In genomic region chr7:90816511-90817142, GRCh38 we compare ENCODE assay signal across 9 cellular contexts.
DNase-seq lines count a peak whose midpoint lies in the region; ATAC-seq and TF ChIP-seq lines count a peak whose summit lies in the region.
"Had no signal": no experiment of that assay in that cellular context is flagged by ENCODE, and none has a peak within 500 bp of the region (broad histone marks: within the 10 kb centered on the region; RNA-seq: fewer than 3 reads in every experiment).

No MANE protein-coding gene starts in this region.

- peaks cover 13% of the 10 kb centered on the region for H3K9me3 Mint-ChIP-seq in activated CD4-positive, alpha-beta T cell treated with anti-CD3 and anti-CD28 coated beads for 36 hours (ENCODE audit: low read depth)
- H3K9me3 Mint-ChIP-seq in stimulated activated effector memory CD8-positive, alpha-beta T cell treated with anti-CD3 and anti-CD28 coated beads, Interleukin-12 subunit alpha, Interleukin-12 subunit beta, amount 100 ng/mL, for 72 hours = peaks cover 11% of the 10 kb centered on the region
- H3K9me3 Mint-ChIP-seq in neural progenitor cell = peaks cover 4% of the 10 kb centered on the region

- H3K4me1 Mint-ChIP-seq in activated CD4-positive, alpha-beta T cell treated with anti-CD3 and anti-CD28 coated beads for 36 hours = peaks cover 6% of the 10 kb centered on the region
- no peaks in the 10 kb centered on the region for H3K4me1 Mint-ChIP-seq in stimulated activated effector memory CD8-positive, alpha-beta T cell treated with anti-CD3 and anti-CD28 coated beads, Interleukin-12 subunit alpha, Interleukin-12 subunit beta, amount 100 ng/mL, for 72 hours
- H3K4me1 Mint-ChIP-seq in neural progenitor cell = peaks cover 3% of the 10 kb centered on the region

- H3K4me1 ChIP-seq in neural progenitor cell = peaks cover 9% of the 10 kb centered on the region

- H3K27me3 ChIP-seq in neural progenitor cell = no peaks in the 10 kb centered on the region

- no peak overlapping the region for H2AFZ ChIP-seq in neural progenitor cell (replicated peaks)

- H3F3A ChIP-seq in neural progenitor cell (ENCODE audit: low read depth) = no peaks in the 10 kb centered on the region

- no peaks in the 10 kb centered on the region for H3K36me3 ChIP-seq in neural progenitor cell

- intact Hi-C loops in activated CD4-positive, alpha-beta T cell treated with anti-CD3 and anti-CD28 coated beads for 36 hours (cut with DNase I, micrococcal nuclease) = loop anchor here in 1 of 2 experiments (1.0 kb wide), 1 partner anchor 24 kb away; no protein-coding TSS in a partner anchor

- H3K36me3 Mint-ChIP-seq in activated CD4-positive, alpha-beta T cell treated with anti-CD3 and anti-CD28 coated beads for 36 hours (ENCODE audit: low read depth) = no peaks in the 10 kb centered on the region
- no peaks in the 10 kb centered on the region for H3K36me3 Mint-ChIP-seq in stimulated activated effector memory CD8-positive, alpha-beta T cell treated with anti-CD3 and anti-CD28 coated beads, Interleukin-12 subunit alpha, Interleukin-12 subunit beta, amount 100 ng/mL, for 72 hours
- H3K36me3 Mint-ChIP-seq in neural progenitor cell = peaks cover 23% of the 10 kb centered on the region

- peak; percentile 99 for ATAC-seq in activated CD4-positive, alpha-beta T cell treated with anti-CD3 and anti-CD28 coated beads for 36 hours
- ATAC-seq in HG02678 (IDR thresholded peaks at IDR 0.05; ENCODE audit: unreplicated experiment) (peak; percentile 99), esophagus mucosa (peak; percentile 23)
- peak; percentile 90 for ATAC-seq in stimulated activated effector memory CD8-positive, alpha-beta T cell treated with anti-CD3 and anti-CD28 coated beads, Interleukin-12 subunit alpha, Interleukin-12 subunit beta, amount 100 ng/mL, for 72 hours

- H3K9me3 ChIP-seq in neural progenitor cell (ENCODE audit: low read depth) = no peaks in the 10 kb centered on the region

- H3K79me2 ChIP-seq in neural progenitor cell (ENCODE audit: low read depth) = no peaks in the 10 kb centered on the region

- peaks cover 4% of the 10 kb centered on the region for H3K27me3 Mint-ChIP-seq in activated CD4-positive, alpha-beta T cell treated with anti-CD3 and anti-CD28 coated beads for 36 hours
- no peaks in the 10 kb centered on the region for H3K27me3 Mint-ChIP-seq in neural progenitor cell (ENCODE audit: insufficient read depth, low read depth)

- CTCF ChIA-PET in activated CD4-positive, alpha-beta T cell treated with anti-CD3 and anti-CD28 coated beads for 36 hours (lab: Charles Lee) = no interaction called here

- H3K4me3 ChIP-seq in NB4 (ENCODE audit: low read depth, low read length) (no peak overlapping the region), neural progenitor cell (no peak overlapping the region)

- no peak overlapping the region for H3K9ac ChIP-seq in neural progenitor cell

- H4K20me1 ChIP-seq in neural progenitor cell (ENCODE audit: low read depth) = peaks cover 4% of the 10 kb centered on the region

- POLR2A ChIA-PET in activated CD4-positive, alpha-beta T cell treated with anti-CD3 and anti-CD28 coated beads for 36 hours (lab: Charles Lee) = no interaction called here

- H3K27ac Mint-ChIP-seq in activated CD4-positive, alpha-beta T cell treated with anti-CD3 and anti-CD28 coated beads for 36 hours = no peak overlapping the region
- no peak overlapping the region for H3K27ac Mint-ChIP-seq in stimulated activated effector memory CD8-positive, alpha-beta T cell treated with anti-CD3 and anti-CD28 coated beads, Interleukin-12 subunit alpha, Interleukin-12 subunit beta, amount 100 ng/mL, for 72 hours
- H3K27ac Mint-ChIP-seq in neural progenitor cell = no peak overlapping the region

- H3K4me3 Mint-ChIP-seq in activated CD4-positive, alpha-beta T cell treated with anti-CD3 and anti-CD28 coated beads for 36 hours = no peak overlapping the region
- H3K4me3 Mint-ChIP-seq in stimulated activated effector memory CD8-positive, alpha-beta T cell treated with anti-CD3 and anti-CD28 coated beads, Interleukin-12 subunit alpha, Interleukin-12 subunit beta, amount 100 ng/mL, for 72 hours = no peak overlapping the region
- no peak overlapping the region for H3K4me3 Mint-ChIP-seq in neural progenitor cell

- TF ChIP-seq CTCF in NB4 (IDR thresholded peaks at IDR 0.05; ENCODE audit: low read depth, low read length) = no peak
- TF ChIP-seq CTCF in neural progenitor cell (IDR thresholded peaks at IDR 0.05) = no peak

- H3K27ac ChIP-seq in neural progenitor cell = no peak overlapping the region
- H3K27ac ChIP-seq: C4-2B had no signal

- no peak overlapping the region for H3K4me2 ChIP-seq in neural progenitor cell

- TF ChIP-seq POLR2A in NB4 (IDR thresholded peaks at IDR 0.05; ENCODE audit: extremely low read depth, insufficient read length) = no peak

- DNase-seq in activated CD4-positive, alpha-beta T cell treated with anti-CD3 and anti-CD28 coated beads for 36 hours = peak; percentile 8
- DNase-seq in activated CD4-positive, alpha-beta T cell treated with anti-CD3 and anti-CD28 coated beads, Interleukin-2, amount 50 U/mL, for 48 hours = no peak
- DNase-seq in NB4 (ENCODE audit: low read depth) (peak; percentile 83), neural progenitor cell (ENCODE audit: low spot score) (no peak)
- no peak for DNase-seq in stimulated activated effector memory CD8-positive, alpha-beta T cell treated with anti-CD3 and anti-CD28 coated beads, Interleukin-12 subunit alpha, Interleukin-12 subunit beta, amount 100 ng/mL, for 72 hours (ENCODE audit: low spot score in 2 of 2)
- no peak for DNase-seq in activated CD4-positive, alpha-beta T cell treated with anti-CD3 and anti-CD28 coated beads, Interleukin-2, amount 50 U/mL, for 4 hours

Comparison
In these comparisons a context has a peak if more than half of its experiments do, and no peak if none do; other contexts are left out.
1. DNase-seq: peak in activated CD4-positive, alpha-beta T cell treated with anti-CD3 and anti-CD28 coated beads for 36 hours (single experiment) and NB4 (single experiment); none in activated CD4-positive, alpha-beta T cell treated with anti-CD3 and anti-CD28 coated beads, Interleukin-2, amount 50 U/mL, for 48 hours (0 of 2), stimulated activated effector memory CD8-positive, alpha-beta T cell treated with anti-CD3 and anti-CD28 coated beads, Interleukin-12 subunit alpha, Interleukin-12 subunit beta, amount 100 ng/mL, for 72 hours (0 of 2), neural progenitor cell (single experiment) and activated CD4-positive, alpha-beta T cell treated with anti-CD3 and anti-CD28 coated beads, Interleukin-2, amount 50 U/mL, for 4 hours (0 of 2).
2. ATAC-seq: peak in every context shown above with its lines; median percentile 99 in activated CD4-positive, alpha-beta T cell treated with anti-CD3 and anti-CD28 coated beads for 36 hours; 99 in HG02678; 90 in stimulated activated effector memory CD8-positive, alpha-beta T cell treated with anti-CD3 and anti-CD28 coated beads, Interleukin-12 subunit alpha, Interleukin-12 subunit beta, amount 100 ng/mL, for 72 hours; 23 in esophagus mucosa.